In the genomic region with DNA sequence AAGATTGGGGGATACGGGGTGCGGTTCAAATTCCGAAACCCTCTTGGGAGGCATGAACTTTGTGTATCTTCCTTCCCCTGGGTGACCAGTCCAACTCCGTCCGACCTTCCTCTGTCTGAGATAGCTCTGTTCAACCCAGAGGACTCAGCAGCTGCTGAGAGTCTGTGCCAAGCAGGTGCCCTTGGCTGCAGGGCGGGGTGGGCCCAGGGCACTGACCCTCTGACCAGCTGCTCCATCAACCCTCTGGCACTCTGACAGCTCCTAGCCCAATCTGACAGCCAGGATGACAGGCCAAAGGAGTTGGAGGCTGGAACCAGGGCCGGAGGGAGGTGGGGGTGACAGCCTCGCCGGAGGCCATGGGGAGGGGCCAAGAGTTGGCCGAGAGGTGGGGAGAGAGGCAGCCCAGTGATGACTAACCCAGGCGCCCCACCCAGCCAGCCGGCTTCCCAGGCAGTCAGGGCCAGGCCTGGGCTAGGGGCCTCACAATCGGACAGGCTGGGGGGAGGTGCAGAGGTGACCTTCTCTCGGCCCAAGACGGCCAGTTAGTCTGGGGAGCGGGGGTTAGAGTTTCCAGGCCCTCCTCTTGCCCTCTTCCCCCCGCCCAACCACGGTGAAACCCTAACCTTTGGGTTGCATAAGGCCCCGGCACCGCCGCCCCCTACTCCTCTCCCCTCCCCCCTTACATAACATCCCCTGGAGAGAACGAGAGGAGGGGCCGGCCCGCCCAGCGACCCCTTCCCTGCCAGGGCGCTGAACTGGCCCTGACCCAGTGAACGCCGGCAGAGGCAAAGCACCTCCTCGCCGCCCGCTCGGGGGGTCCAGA, we compare ENCODE assay signal across 8 cellular contexts. TPM values are rescaled to one million over a fixed set of nuclear protein-coding genes. Genes with fewer than 3 reads are reported as not detected.
DNase-seq lines count a peak whose midpoint lies in the region; ATAC-seq, FAIRE-seq and TF ChIP-seq lines count a peak whose summit lies in the region.

No MANE protein-coding gene starts in this region.

- H3K36me3 ChIP-seq in keratinocyte (ENCODE audit: control insufficient read depth in 2 of 2, extremely low read depth in 1 of 2, insufficient read depth in 2 of 2, low read length in 2 of 2) = peaks cover 22 to 25% of the 10 kb centered on the region in 2 experiments

- TF ChIP-seq CTCF in HFF-Myc (IDR thresholded peaks at IDR 0.05; ENCODE audit: low read depth, low read length, missing control alignments) (no peak), keratinocyte (optimal IDR thresholded peaks at IDR 0.05 in 1 of 3, IDR thresholded peaks at IDR 0.05 in 1 of 3, conservative IDR thresholded peaks at IDR 0.05 in 1 of 3; ENCODE audit: extremely low read depth in 1 of 3, insufficient read depth in 2 of 3, low read length in 3 of 3) (no peak)

- FAIRE-seq in A204.1 (lab: Jason Lieb, UNC) = peak; percentile 16
- no peak for FAIRE-seq in keratinocyte (lab: Jason Lieb, UNC)

- H3K36me3 Mint-ChIP-seq in T-helper 17 cell (ENCODE audit: low read depth) = no peaks in the 10 kb centered on the region

- no peak for DNase-seq in HFF-Myc (ENCODE audit: extremely low read depth, low read depth)
- DNase-seq in T-helper 17 cell = peak in 1 of 3 donors; percentile 31
- DNase-seq in caudate nucleus (lab: John Stamatoyannopoulos, UW) = peak in 19 of 61 donors; percentile 19 to 75 (median 48)
- no peak for DNase-seq in keratinocyte (ENCODE audit: low read depth, low spot score)
- peak; percentile 64 for DNase-seq in stimulated activated CD4-positive, alpha-beta T cell treated with anti-CD3 and anti-CD28 coated beads, Interleukin-15, amount 100 ng/mL, for 24 hours

- H2AFZ ChIP-seq in keratinocyte (ENCODE audit: control insufficient read depth, low read length) = no peak overlapping the region

- peak overlapping the region; percentile 95 for H3K27ac Mint-ChIP-seq in T-helper 17 cell

- H3K27me3 Mint-ChIP-seq in T-helper 17 cell = no peaks in the 10 kb centered on the region

- no peaks in the 10 kb centered on the region for H3K27me3 ChIP-seq in keratinocyte (ENCODE audit: control insufficient read depth, extremely low read depth, insufficient read depth, low read length)

- no peaks in the 10 kb centered on the region for H3K9me1 ChIP-seq in keratinocyte (ENCODE audit: control insufficient read depth, extremely low read depth, insufficient read depth, low read length)

- peak overlapping the region; percentile 86 for H3K9ac ChIP-seq in keratinocyte (ENCODE audit: control insufficient read depth, extremely low read depth, insufficient read depth, low read length)

- H3K9me3 ChIP-seq in T-helper 17 cell (ENCODE audit: control insufficient read depth, low read length, poor library complexity, severe bottlenecking) (no peaks in the 10 kb centered on the region), keratinocyte (ENCODE audit: control insufficient read depth, low read depth, low read length) (no peaks in the 10 kb centered on the region)

- dilution Hi-C loops in keratinocyte (cut with MboI; ENCODE audit: extremely low pct_ligation_motif_present, low sequenced_read_pairs) = no loop called here

- H3K27ac ChIP-seq in caudate nucleus (ENCODE audit: low read depth, low read length) (peak overlapping the region; percentile 97), keratinocyte (ENCODE audit: control insufficient read depth, insufficient read depth, low read length) (peak overlapping the region; percentile 86)

- H3K4me1 ChIP-seq in keratinocyte (ENCODE audit: control insufficient read depth, extremely low read depth, insufficient read depth, low read length) = peaks cover 41% of the 10 kb centered on the region

- H3K4me2 ChIP-seq in keratinocyte (ENCODE audit: control insufficient read depth, extremely low read depth, insufficient read depth, low read depth, low read length) = peak overlapping the region; percentile 85

- ATAC-seq in T-helper 17 cell = no peak
- no peak for ATAC-seq in HG02973 (IDR thresholded peaks at IDR 0.05; ENCODE audit: unreplicated experiment)
- ATAC-seq in HG02852 (IDR thresholded peaks at IDR 0.05; ENCODE audit: unreplicated experiment) = no peak

- H3K4me3 ChIP-seq in HFF-Myc (replicated peaks; ENCODE audit: low read depth, low read length) = peak overlapping the region; percentile 74
- peak overlapping the region; percentile 79 to 96 (median 81) for H3K4me3 ChIP-seq in keratinocyte (ENCODE audit: control insufficient read depth in 2 of 3, extremely low read depth in 1 of 3, insufficient read depth in 2 of 3, low read depth in 1 of 3, low read length in 3 of 3)

- H3K4me1 Mint-ChIP-seq in T-helper 17 cell = peaks cover 33% of the 10 kb centered on the region

- peak overlapping the region; percentile 97 for H3K4me3 Mint-ChIP-seq in T-helper 17 cell

- peaks cover 36% of the 10 kb centered on the region for H3K79me2 ChIP-seq in keratinocyte (ENCODE audit: control insufficient read depth, insufficient read depth, low read length)

- peaks cover 32% of the 10 kb centered on the region for H4K20me1 ChIP-seq in keratinocyte (ENCODE audit: control insufficient read depth, extremely low read depth, insufficient read depth, low read length)

RNA-seq across cellular contexts. Expression of a gene that starts 5.0 kb away (rescaled TPM):
- 1 to 10 TPM in 1 of 2 donors, under 1 TPM in 1; 0.26 to 1.4 TPM for total RNA-seq in T-helper 17 cell
- 0.75 to 1.1 TPM (median 0.76 TPM) in 3 replicates for polyA plus RNA-seq in keratinocyte
- 10.0 TPM for polyA plus RNA-seq in keratinocyte (2011; ENCODE audit: low read depth)
- polyA plus RNA-seq in keratinocyte (2011; cell fraction: cytosol; rRNA removed) = 1.00 and 1.1 TPM in 2 replicates
- polyA plus RNA-seq in keratinocyte (2011; cell fraction: nucleus; rRNA removed) = 2.1 and 2.6 TPM in 2 replicates
- 1.3 and 3.5 TPM in 2 replicates for polyA plus RNA-seq in keratinocyte (2012; ENCODE audit: low replicate concordance)
- polyA minus RNA-seq in keratinocyte = 0.48 to 2.2 TPM (median 0.95 TPM) in 3 replicates
- 1.3 TPM for polyA minus RNA-seq in keratinocyte (2011; cell fraction: cytosol; rRNA and poly(A)+ RNA removed)
- polyA minus RNA-seq in keratinocyte (2011; cell fraction: nucleus; rRNA and poly(A)+ RNA removed) = 0.84 and 2.0 TPM in 2 replicates

RNA-seq across cellular contexts. Expression of a gene that starts 9.3 kb away (rescaled TPM):
- 10 to 100 TPM; 38.2 to 41.2 TPM for total RNA-seq in T-helper 17 cell
- polyA plus RNA-seq in keratinocyte = 4.2 to 9.5 TPM (median 7.3 TPM) in 3 replicates
- 3.9 TPM for polyA plus RNA-seq in keratinocyte (2011; ENCODE audit: low read depth)
- polyA plus RNA-seq in keratinocyte (2011; cell fraction: cytosol; rRNA removed) = 2.9 and 6.2 TPM in 2 replicates
- polyA plus RNA-seq in keratinocyte (2011; cell fraction: nucleus; rRNA removed) = 21.5 and 27.0 TPM in 2 replicates
- polyA plus RNA-seq in keratinocyte (2012; ENCODE audit: low replicate concordance) = 8.9 and 15.4 TPM in 2 replicates
- polyA minus RNA-seq in keratinocyte = 7.7 to 21.7 TPM (median 11.9 TPM) in 3 replicates
- polyA minus RNA-seq in keratinocyte (2011; cell fraction: cytosol; rRNA and poly(A)+ RNA removed) = 19.6 TPM
- polyA minus RNA-seq in keratinocyte (2011; cell fraction: nucleus; rRNA and poly(A)+ RNA removed) = 30.9 and 37.2 TPM in 2 replicates

RNA-seq across cellular contexts. Expression of a gene that starts 27.5 kb away (rescaled TPM):
- under 1 TPM; 0.29 to 0.67 TPM for total RNA-seq in T-helper 17 cell
- polyA plus RNA-seq in keratinocyte = 0.93 to 1.5 TPM (median 0.96 TPM) in 3 replicates
- not detected for polyA plus RNA-seq in keratinocyte (2011; ENCODE audit: low read depth)
- polyA plus RNA-seq in keratinocyte (2011; cell fraction: cytosol; rRNA removed) = 0.50 and 1.1 TPM in 2 replicates
- polyA plus RNA-seq in keratinocyte (2011; cell fraction: nucleus; rRNA removed) = 1.3 and 2.0 TPM in 2 replicates
- 0.66 and 1.7 TPM in 2 replicates for polyA plus RNA-seq in keratinocyte (2012; ENCODE audit: low replicate concordance)
- polyA minus RNA-seq in keratinocyte = 0.45 to 1.0 TPM (median 0.46 TPM) in 3 replicates
- polyA minus RNA-seq in keratinocyte (2011; cell fraction: cytosol; rRNA and poly(A)+ RNA removed) = 2.3 TPM
- 0.95 and 1.0 TPM in 2 replicates for polyA minus RNA-seq in keratinocyte (2011; cell fraction: nucleus; rRNA and poly(A)+ RNA removed)

RNA-seq across cellular contexts. Expression of a gene that starts 30.5 kb away (rescaled TPM):
- total RNA-seq in T-helper 17 cell = 100 to 1,000 TPM; 451 to 472 TPM
- 60.1 to 118 TPM (median 97.5 TPM) in 3 replicates for polyA plus RNA-seq in keratinocyte
- 187 TPM for polyA plus RNA-seq in keratinocyte (2011; ENCODE audit: low read depth)
- 56.1 and 61.6 TPM in 2 replicates for polyA plus RNA-seq in keratinocyte (2011; cell fraction: cytosol; rRNA removed)
- 224 and 245 TPM in 2 replicates for polyA plus RNA-seq in keratinocyte (2011; cell fraction: nucleus; rRNA removed)
- polyA plus RNA-seq in keratinocyte (2012; ENCODE audit: low replicate concordance) = 77.2 and 133 TPM in 2 replicates
- 166 to 590 TPM (median 337 TPM) in 3 replicates for polyA minus RNA-seq in keratinocyte
- polyA minus RNA-seq in keratinocyte (2011; cell fraction: cytosol; rRNA and poly(A)+ RNA removed) = 153 TPM
- 210 and 327 TPM in 2 replicates for polyA minus RNA-seq in keratinocyte (2011; cell fraction: nucleus; rRNA and poly(A)+ RNA removed)

RNA-seq across cellular contexts. Expression of a gene that starts 46.7 kb away (rescaled TPM):
- total RNA-seq in T-helper 17 cell = under 1 TPM in 1 of 2 donors, not detected in 1; 0.52 TPM
- 17.3 to 29.8 TPM (median 23.2 TPM) in 3 replicates for polyA plus RNA-seq in keratinocyte
- polyA plus RNA-seq in keratinocyte (2011; ENCODE audit: low read depth) = 7.0 TPM
- 7.6 and 12.1 TPM in 2 replicates for polyA plus RNA-seq in keratinocyte (2011; cell fraction: cytosol; rRNA removed)
- polyA plus RNA-seq in keratinocyte (2011; cell fraction: nucleus; rRNA removed) = 74.3 and 95.0 TPM in 2 replicates
- 7.5 and 8.7 TPM in 2 replicates for polyA plus RNA-seq in keratinocyte (2012; ENCODE audit: low replicate concordance)
- polyA minus RNA-seq in keratinocyte = 9.5 to 29.1 TPM (median 15.6 TPM) in 3 replicates
- 11.1 TPM for polyA minus RNA-seq in keratinocyte (2011; cell fraction: cytosol; rRNA and poly(A)+ RNA removed)
- polyA minus RNA-seq in keratinocyte (2011; cell fraction: nucleus; rRNA and poly(A)+ RNA removed) = 6.6 and 10.3 TPM in 2 replicates
